ENCODE assay signal across 27 cellular contexts in genomic region chr3:119543147-119543546, GRCh38. TPM values are rescaled to one million over a fixed set of nuclear protein-coding genes. Genes with fewer than 3 reads are reported as not detected.
DNase-seq lines count a peak whose midpoint lies in the region; ATAC-seq, FAIRE-seq and TF ChIP-seq lines count a peak whose summit lies in the region.
"Had no signal": no experiment of that assay in that cellular context is flagged by ENCODE, and none has a peak within 500 bp of the region (broad histone marks: within the 10 kb centered on the region; RNA-seq: fewer than 3 reads in every experiment).

No MANE protein-coding gene starts in this region.

- H3K36me3 ChIP-seq in psoas muscle (ENCODE audit: insufficient read depth in 1 of 2, low read depth in 1 of 2) (no peaks in the 10 kb centered on the region), small intestine (ENCODE audit: control insufficient read depth in 2 of 2, insufficient read depth in 2 of 2, low read length in 2 of 2) (no peaks in the 10 kb centered on the region)
- H3K36me3 ChIP-seq: BLaER1, SJCRH30 had no signal

- H3K27ac ChIP-seq in AG04450 (ENCODE audit: low read depth, low read length): no peak overlapping the region
- H3K27ac ChIP-seq in psoas muscle: no peak overlapping the region
- no peak overlapping the region for H3K27ac ChIP-seq in small intestine (ENCODE audit: low read depth in 1 of 2, low read length in 1 of 2)
- H3K27ac ChIP-seq: BLaER1, KMS-11, SJCRH30 had no signal

- H3K27me3 Mint-ChIP-seq in chondrocyte (ENCODE audit: low read depth): no peaks in the 10 kb centered on the region

- ATAC-seq in psoas muscle: no peak
- ATAC-seq: HCT116 had no signal

- CTCF ChIA-PET in AG04450 (lab: Charles Lee): no interaction called here

- POLR2A ChIA-PET in AG04450 (lab: Yijun Ruan, JAX): no interaction called here

- intact Hi-C loops in psoas muscle (cut with DNase I): no loop called here

- FAIRE-seq in GM19239 (lab: Jason Lieb, UNC) (peak; percentile 70), small intestine (lab: Jason Lieb, UNC) (no peak)
- FAIRE-seq: H1, HTR-8/SVneo, RCC 7860 had no signal

- peaks cover 4% of the 10 kb centered on the region for H3K9me3 Mint-ChIP-seq in chondrocyte (ENCODE audit: low read depth)
- H3K9me3 Mint-ChIP-seq: CD4-positive, alpha-beta memory T cell had no signal

- WGBS in psoas muscle, 3 donors: 77 to 92% (median 87%) methylated on average over 7 of the region's 7 CpGs
- WGBS in small intestine, 3 donors: 84 to 94% (median 90%) methylated on average over 7 of the region's 7 CpGs

- H3K4me3 ChIP-seq in AG04450 (ENCODE audit: low read depth, low read length) (no peak overlapping the region), psoas muscle (no peak overlapping the region), small intestine (ENCODE audit: low read depth in 1 of 2, low read length in 2 of 2) (no peak overlapping the region)
- H3K4me3 ChIP-seq: BLaER1, SJCRH30 had no signal

- 0 out of 2 replicates have a peak, but pooled peaks have one; percentile 3 for TF ChIP-seq CTCF in AG04450 (IDR thresholded peaks at IDR 0.05; ENCODE audit: low read depth, low read length)
- peak; percentile 28 for TF ChIP-seq CTCF in chondrocyte (IDR thresholded peaks at IDR 0.05)
- TF ChIP-seq CTCF in psoas muscle (IDR thresholded peaks at IDR 0.05): peak; percentile 12

- DNase-seq in AG04450 (ENCODE audit: low read depth, low spot score) (no peak), GM19239 (ENCODE audit: insufficient read length, low spot score) (no peak), chondrocyte (ENCODE audit: low spot score) (no peak), psoas muscle (no peak), small intestine (no peak), GDM1 (lab: John Stamatoyannopoulos, UW) (no peak)
- no peak for DNase-seq in stimulated activated CD4-positive, alpha-beta T cell treated with anti-CD3 and anti-CD28 coated beads, Interleukin-15, amount 100 ng/mL, for 24 hours
- DNase-seq: Caco-2; CD4-positive, alpha-beta memory T cell; DMS 273 treated with DMSO at 0.1 percent for 48 hours; DND-41; NCI-H1105; NCI-H146; NCI-H2029; NCI-H345; NCI-H524 treated with DMSO at 0.1 percent for 48 hours; NCI-H82; OCI-M1; SJCRH30 had no signal

- H3K36me3 Mint-ChIP-seq in chondrocyte (ENCODE audit: low read depth): no peaks in the 10 kb centered on the region
- H3K36me3 Mint-ChIP-seq: CD4-positive, alpha-beta memory T cell had no signal

- no peak overlapping the region for H3K27ac Mint-ChIP-seq in chondrocyte (ENCODE audit: unreplicated experiment)
- H3K27ac Mint-ChIP-seq: CD4-positive, alpha-beta memory T cell had no signal

- H3K4me3 Mint-ChIP-seq in chondrocyte (ENCODE audit: unreplicated experiment): no peak overlapping the region
- H3K4me3 Mint-ChIP-seq: CD4-positive, alpha-beta memory T cell had no signal

- peaks cover 3% of the 10 kb centered on the region for H3K4me1 Mint-ChIP-seq in chondrocyte (ENCODE audit: low read depth)
- H3K4me1 Mint-ChIP-seq: CD4-positive, alpha-beta memory T cell had no signal

- no peaks in the 10 kb centered on the region for H3K4me1 ChIP-seq in psoas muscle
- no peaks in the 10 kb centered on the region for H3K4me1 ChIP-seq in small intestine (ENCODE audit: control insufficient read depth in 2 of 2, insufficient read depth in 1 of 2, low read depth in 1 of 2, low read length in 1 of 2)
- H3K4me1 ChIP-seq: Caco-2, SJCRH30 had no signal

- no peaks in the 10 kb centered on the region for H3K9me3 ChIP-seq in AG04450 (ENCODE audit: control insufficient read depth, insufficient read depth, low read length)
- H3K9me3 ChIP-seq in psoas muscle: no peaks in the 10 kb centered on the region
- no peaks in the 10 kb centered on the region for H3K9me3 ChIP-seq in small intestine (ENCODE audit: control insufficient read depth, low read depth)
- H3K9me3 ChIP-seq: BLaER1, Caco-2, SJCRH30 had no signal

- peaks cover 9% of the 10 kb centered on the region for H3K27me3 ChIP-seq in AG04450 (ENCODE audit: control insufficient read depth, insufficient read depth, low read length)
- H3K27me3 ChIP-seq in psoas muscle (ENCODE audit: insufficient read depth in 3 of 3, low read length in 2 of 3): no peaks in the 10 kb centered on the region
- no peaks in the 10 kb centered on the region for H3K27me3 ChIP-seq in small intestine (ENCODE audit: control insufficient read depth in 2 of 2, insufficient read depth in 2 of 2, low read length in 2 of 2)
- H3K27me3 ChIP-seq: BLaER1, SJCRH30 had no signal

RNA-seq across cellular contexts. Expression of gene CD80, which starts 16.3 kb away (rescaled TPM):
- polyA plus RNA-seq in AG04450 (2011; rRNA removed) (not detected in 2 replicates), psoas muscle (under 1 TPM in 2 of 3 donors, not detected in 1; 0.06 to 0.07 TPM), small intestine (under 1 TPM in 2 of 3 donors, not detected in 1; 0.21 to 0.27 TPM)
- polyA minus RNA-seq in AG04450 (2011; rRNA and poly(A)+ RNA removed): not detected in 2 replicates
- total RNA-seq in chondrocyte (not detected in 3 replicates), psoas muscle (under 1 TPM in 1 of 4 donors, not detected in 3; 0.22 TPM)
- total RNA-seq: A172, Caco-2, G401, H1 had no signal

RNA-seq across cellular contexts. Expression of gene ADPRH, which starts 36.1 kb away (rescaled TPM):
- 0.35 and 0.36 TPM in 2 replicates for polyA plus RNA-seq in AG04450 (2011; rRNA removed)
- 0.17 and 0.60 TPM in 2 replicates for polyA minus RNA-seq in AG04450 (2011; rRNA and poly(A)+ RNA removed)
- total RNA-seq in chondrocyte: 1.4 to 5.3 TPM (median 3.9 TPM) in 3 replicates
- 10 to 100 TPM; 12.6 to 16.9 (median 14.5) TPM for total RNA-seq in psoas muscle
- polyA plus RNA-seq in psoas muscle: 10 to 100 TPM in 2 of 3 donors, 1 to 10 TPM in 1; 5.2 to 16.6 (median 15.0) TPM
- 1 to 10 TPM in 2 of 3 donors, under 1 TPM in 1; 0.89 to 5.4 (median 1.4) TPM for polyA plus RNA-seq in small intestine
- total RNA-seq: G401 had no signal

RNA-seq across cellular contexts. Expression of gene TIMMDC1, which starts 44.8 kb away (rescaled TPM):
- polyA plus RNA-seq in AG04450 (2011; rRNA removed) (73.1 and 97.4 TPM in 2 replicates), psoas muscle (100 to 1,000 TPM in 2 of 3 donors, 10 to 100 TPM in 1; 98.8 to 311 (median 197) TPM), small intestine (10 to 100 TPM; 42.7 to 76.7 (median 56.1) TPM)
- 41.7 and 42.6 TPM in 2 replicates for polyA minus RNA-seq in AG04450 (2011; rRNA and poly(A)+ RNA removed)
- total RNA-seq in chondrocyte (88.8 to 112 TPM (median 94.8 TPM) in 3 replicates), psoas muscle (100 to 1,000 TPM; 147 to 198 (median 182) TPM)

RNA-seq across cellular contexts. Expression of gene PLA1A, which starts 54.5 kb away (rescaled TPM):
- polyA plus RNA-seq in AG04450 (2011; rRNA removed) (not detected in 2 replicates), psoas muscle (1 to 10 TPM; 1.1 to 2.5 (median 2.4) TPM), small intestine (1 to 10 TPM in 1 of 3 donors, not detected in 2; 5.0 TPM)
- polyA minus RNA-seq in AG04450 (2011; rRNA and poly(A)+ RNA removed): not detected in 2 replicates
- total RNA-seq in chondrocyte (0.55 to 0.92 TPM (median 0.82 TPM) in 3 replicates), psoas muscle (10 to 100 TPM in 1 of 4 donors, 1 to 10 TPM in 3; 2.3 to 11.7 (median 5.8) TPM)
- total RNA-seq: A172; CD4-positive, alpha-beta memory T cell; G401; H1 had no signal
- polyA plus RNA-seq: CD4-positive, alpha-beta memory T cell; H1 had no signal
